In the genomic region with DNA sequence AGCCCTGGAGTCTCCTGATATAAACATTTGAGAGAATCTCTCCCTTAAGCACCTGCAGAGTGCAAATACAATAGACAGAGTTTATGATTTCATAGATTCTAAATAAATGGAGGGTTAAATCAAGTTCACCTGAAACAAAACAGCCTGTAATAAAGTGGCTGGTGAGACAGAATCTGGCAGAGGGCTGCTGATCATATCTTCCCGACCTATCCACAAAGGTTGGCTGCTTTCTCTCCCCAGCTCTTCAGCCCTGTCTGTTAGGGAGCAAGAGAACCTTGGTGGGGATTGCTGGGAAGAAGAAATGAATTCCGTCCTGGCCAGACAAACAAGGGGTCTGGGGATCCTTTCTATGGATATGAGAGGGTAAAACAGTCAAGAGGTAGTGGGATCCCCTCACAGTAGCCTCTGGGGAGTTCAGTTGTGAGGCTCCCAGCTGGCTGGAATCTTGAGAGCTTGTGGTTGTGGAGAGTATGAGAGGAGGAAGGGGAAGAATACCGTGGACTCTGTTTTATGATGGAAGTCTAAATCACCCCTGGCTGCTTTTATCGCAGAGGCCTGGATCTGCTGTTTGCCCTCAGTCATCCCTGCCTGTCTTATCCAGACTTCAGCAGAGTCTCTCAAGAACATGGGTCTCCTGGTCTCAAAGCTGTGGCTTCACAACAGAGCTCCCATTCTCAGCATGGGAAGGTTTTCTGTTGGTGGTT, we compare ENCODE assay signal across 21 cellular contexts.
"Had no signal": no experiment of that assay in that cellular context is flagged by ENCODE, and none has a peak within 500 bp of the region (broad histone marks: within the 10 kb centered on the region; RNA-seq: fewer than 3 reads in every experiment).

No MANE protein-coding gene starts in this region.

- DNase-seq: Kasumi-1; MM.1S; NCI-H1092 treated with DMSO at 0.1 percent for 48 hours; NCI-H1436; NCI-H187; NCI-H2029; NCI-H2081 treated with DMSO at 0.1 percent for 48 hours; NCI-H2171; NCI-H2227 treated with DMSO at 0.1 percent for 48 hours; NCI-H524; NCI-H526 treated with DMSO at 0.1 percent for 48 hours; NCI-H748 treated with DMSO at 0.1 percent for 48 hours; NK-92 treated with Interleukin-12 subunit alpha and Interleukin-12 subunit beta, amount 100 ng/mL, for 24 hours; PC-3; SHP77; SW 1271; T-cell had no signal

- H3K4me1 Mint-ChIP-seq: IgD-negative memory B cell, T-cell had no signal

- H3K4me3 Mint-ChIP-seq: IgD-negative memory B cell, T-cell had no signal

- H3K36me3 Mint-ChIP-seq: T-cell had no signal

- H3K27ac ChIP-seq: HL-60, KMS-11, RWPE1 had no signal

- H3K27ac Mint-ChIP-seq: T-cell had no signal

- H3K27me3 Mint-ChIP-seq: IgD-negative memory B cell had no signal
